ENCODE assay signal across 1 cellular context in the genomic region with DNA sequence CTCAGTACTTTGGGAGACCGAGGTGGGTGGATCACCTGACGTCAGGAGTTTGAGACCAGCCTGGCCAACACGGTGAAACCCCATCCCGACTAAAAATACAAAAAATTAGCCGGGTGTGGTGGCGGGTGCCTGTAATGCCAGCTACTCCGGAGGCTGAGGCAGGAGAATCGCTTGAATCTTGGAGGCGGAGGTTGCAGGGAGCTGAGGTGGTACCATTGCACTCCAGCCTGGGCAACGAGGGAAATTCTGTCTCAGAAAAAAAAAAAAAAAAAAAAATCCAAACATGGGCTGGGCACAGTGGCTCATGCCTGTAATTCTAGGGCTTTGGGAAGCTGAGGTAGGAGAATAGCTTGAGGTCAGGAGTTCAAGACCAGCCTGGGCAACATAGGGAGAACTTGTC.
A peak's percentile ranks its signal among the peaks of the same experiment; 100 is the strongest.
TF ChIP-seq lines count a peak whose summit lies in the region.

No MANE protein-coding gene starts in this region.

TF ChIP-seq in HEK293T, 16 proteins besides CTCF, POLR2A, EP300 and RAD21:
- TF ChIP-seq ZNF384 (IDR thresholded peaks at IDR 0.05): peak; percentile 76
TF ChIP-seq in HEK293T: peak in this region for 1; not testable (repeated sequence) for 15.
